8 cellular contexts compared by ENCODE assay signal in genomic region chr18:54224379-54225014, GRCh38. TPM values are rescaled to one million over a fixed set of nuclear protein-coding genes. Genes with fewer than 3 reads are reported as not detected.
A peak's percentile ranks its signal among the peaks of the same experiment; 100 is the strongest.
DNase-seq lines count a peak whose midpoint lies in the region; ATAC-seq and TF ChIP-seq lines count a peak whose summit lies in the region.

Gene MBD2, minus strand, starts transcription at chr18:54224669. Its CDS starts 110 bp downstream, at chr18:54224559.

- peaks cover 43% of the 10 kb centered on the region for H4K20me1 ChIP-seq in SK-N-SH (ENCODE audit: insufficient read depth)

- peak in 1 of 2 experiments; percentile 24; a peak in 1 of 4 replicates for TF ChIP-seq EP300 in SK-N-SH (IDR thresholded peaks at IDR 0.05; ENCODE audit: borderline replicate concordance in 1 of 2, low read depth in 1 of 2, low read length in 1 of 2)

- peaks cover 34% of the 10 kb centered on the region for H3K4me1 Mint-ChIP-seq in activated naive CD4-positive, alpha-beta T cell treated with anti-CD3 and anti-CD28 coated beads, Interleukin-2, amount 50 U/mL, for 24 hours

- DNase-seq in NCI-H1048 (lab: John Stamatoyannopoulos, UW) = peak; percentile 92
- peak; percentile 98 for DNase-seq in SK-N-SH
- peak; percentile 95 for DNase-seq in globus pallidus (ENCODE audit: low spot score)
- peak; percentile 91 for DNase-seq in occipital lobe (lab: John Stamatoyannopoulos, UW)

- CTCF ChIA-PET in SK-N-SH (lab: Yijun Ruan, JAX) = interaction anchor here (0.6 to 2.2 kb wide), 3 partner anchors 28 to 834 kb away, joined by 3 to 8 read pairs (median 3); partner anchors contain the start of gene POLI

- peak; percentile 89 for ATAC-seq in HG02571 (IDR thresholded peaks at IDR 0.05; ENCODE audit: unreplicated experiment)

- no peaks in the 10 kb centered on the region for H3F3A ChIP-seq in SK-N-SH (replicated peaks; ENCODE audit: insufficient read depth)

- H3K9me3 Mint-ChIP-seq in activated naive CD4-positive, alpha-beta T cell treated with anti-CD3 and anti-CD28 coated beads, Interleukin-2, amount 50 U/mL, for 24 hours = no peaks in the 10 kb centered on the region

- TF ChIP-seq CTCF in SK-N-SH (IDR thresholded peaks at IDR 0.05) = peak; percentile 38

- H3K36me3 Mint-ChIP-seq in activated naive CD4-positive, alpha-beta T cell treated with anti-CD3 and anti-CD28 coated beads, Interleukin-2, amount 50 U/mL, for 24 hours = no peaks in the 10 kb centered on the region

- H3K4me3 ChIP-seq in GM08714 (ENCODE audit: low read length) = peak within 1 kb of the TSS; percentile 97
- H3K4me3 ChIP-seq in SK-N-SH (ENCODE audit: low read depth in 2 of 2, low read length in 1 of 2) = peak within 1 kb of the TSS; percentile 73 to 81

- no peak; the same call in 1 of the 2 replicates for TF ChIP-seq RAD21 in SK-N-SH (IDR thresholded peaks at IDR 0.05; ENCODE audit: low read length)

- H3K27me3 ChIP-seq in SK-N-SH (ENCODE audit: insufficient read depth) = no peaks in the 10 kb centered on the region

- peak within 1 kb of the TSS; percentile 100 for H2AFZ ChIP-seq in SK-N-SH (ENCODE audit: low read depth)

- H3K27ac ChIP-seq in SK-N-SH (ENCODE audit: low read depth in 2 of 2, low read length in 1 of 2) = peak within 1 kb of the TSS; percentile 56 to 80
- no peak within 1 kb of the TSS for H3K27ac ChIP-seq in temporal lobe (ENCODE audit: low read depth, low read length)

- WGBS in SK-N-SH (ENCODE audit: low lambda C conversion rate) = 0% methylated on average over 20 of the region's 66 CpGs

- peak within 1 kb of the TSS; percentile 100 for H3K27ac Mint-ChIP-seq in activated naive CD4-positive, alpha-beta T cell treated with anti-CD3 and anti-CD28 coated beads, Interleukin-2, amount 50 U/mL, for 24 hours

- POLR2A ChIA-PET in SK-N-SH (lab: Yijun Ruan, JAX) = no interaction called here

- H3K4me2 ChIP-seq in SK-N-SH = peak within 1 kb of the TSS; percentile 95

- peak within 1 kb of the TSS; percentile 67 for H3K9ac ChIP-seq in SK-N-SH

- peak within 1 kb of the TSS; percentile 99 for H3K4me3 Mint-ChIP-seq in activated naive CD4-positive, alpha-beta T cell treated with anti-CD3 and anti-CD28 coated beads, Interleukin-2, amount 50 U/mL, for 24 hours

- no peaks in the 10 kb centered on the region for H3K9me2 ChIP-seq in SK-N-SH

- H3K79me2 ChIP-seq in SK-N-SH (ENCODE audit: insufficient read depth) = peaks cover 45% of the 10 kb centered on the region

- no peaks in the 10 kb centered on the region for H3K9me3 ChIP-seq in SK-N-SH

- peaks cover 0 to 15% of the 10 kb centered on the region in 2 experiments; a peak in 2 of 4 replicates for H3K4me1 ChIP-seq in SK-N-SH (ENCODE audit: control insufficient read depth in 1 of 2, insufficient read depth in 2 of 2, low read depth in 1 of 2, low read length in 1 of 2)

- H3K27me3 Mint-ChIP-seq in activated naive CD4-positive, alpha-beta T cell treated with anti-CD3 and anti-CD28 coated beads, Interleukin-2, amount 50 U/mL, for 24 hours = no peaks in the 10 kb centered on the region

- H3K36me3 ChIP-seq in SK-N-SH (replicated peaks in 1 of 2; ENCODE audit: control insufficient read depth in 1 of 2, insufficient read depth in 2 of 2, low read length in 1 of 2) = no peaks in the 10 kb centered on the region

TF ChIP-seq in SK-N-SH, 30 proteins besides CTCF, POLR2A, EP300 and RAD21 (continues in another document):
- TF ChIP-seq TCF12 (IDR thresholded peaks at IDR 0.05) (no peak), NFIC (IDR thresholded peaks at IDR 0.05; ENCODE audit: borderline replicate concordance) (no peak), RFX5 (IDR thresholded peaks at IDR 0.05; ENCODE audit: low read length) (no peak), RCOR1 (IDR thresholded peaks at IDR 0.05; ENCODE audit: low read length) (no peak; the same call in 1 of the 2 replicates), TEAD4 (IDR thresholded peaks at IDR 0.05; ENCODE audit: borderline replicate concordance, insufficient read depth) (no peak), USF1 (IDR thresholded peaks at IDR 0.05; ENCODE audit: borderline replicate concordance, low read depth) (no peak), EZH2phosphoT487 (IDR thresholded peaks at IDR 0.05; ENCODE audit: borderline replicate concordance, low read depth) (no peak), GABPA (IDR thresholded peaks at IDR 0.05; ENCODE audit: low read depth) (peak; percentile 58), ZBTB33 (IDR thresholded peaks at IDR 0.05; ENCODE audit: borderline replicate concordance, low read depth) (no peak), USF2 (IDR thresholded peaks at IDR 0.05; ENCODE audit: borderline replicate concordance, low read depth, low read length) (no peak), FOSL2 (IDR thresholded peaks at IDR 0.05; ENCODE audit: borderline replicate concordance, low read depth) (no peak), RXRA (IDR thresholded peaks at IDR 0.05; ENCODE audit: borderline replicate concordance, low read depth) (no peak), CHD2 (IDR thresholded peaks at IDR 0.05; ENCODE audit: low read length, partially characterized antibody) (peak; percentile 59), YY1 (IDR thresholded peaks at IDR 0.05; ENCODE audit: low read depth) (peak; percentile 88), FOXJ3 (CRISPR knock-in tag; IDR thresholded peaks at IDR 0.05) (no peak), NRF1 (IDR thresholded peaks at IDR 0.05; ENCODE audit: low read depth, low read length) (peak; percentile 69), POLR2AphosphoS5 (IDR thresholded peaks at IDR 0.05; ENCODE audit: low read depth, low read length) (peak; percentile 68), ELF1 (IDR thresholded peaks at IDR 0.05) (peak; percentile 62), JUND (IDR thresholded peaks at IDR 0.05) (no peak), IRF3 (IDR thresholded peaks at IDR 0.05; ENCODE audit: low read depth, low read length) (no peak), PBX3 (IDR thresholded peaks at IDR 0.05) (no peak), GATA2 (CRISPR knock-in tag; IDR thresholded peaks at IDR 0.05) (no peak), MXI1 (IDR thresholded peaks at IDR 0.05; ENCODE audit: low read depth, low read length) (peak; percentile 48; the same call in 1 of the 2 replicates)

RNA-seq across cellular contexts. Expression of gene MBD2, which starts in this region (rescaled TPM):
- polyA plus RNA-seq in SK-N-SH (2012; rRNA removed) = 12.5 and 13.3 TPM in 2 replicates
- polyA plus RNA-seq in SK-N-SH (2012; cell fraction: cytosol; rRNA removed) = 16.6 and 18.9 TPM in 2 replicates
- 10.5 and 16.6 TPM in 2 replicates for polyA plus RNA-seq in SK-N-SH (2012; cell fraction: nucleus; rRNA removed)
- total RNA-seq in occipital lobe (20.1 TPM), temporal lobe (12.5 TPM)
